In genomic region chr7:96346291-96346953, GRCh38 we compare ENCODE assay signal across 15 cellular contexts. TPM values are rescaled to one million over a fixed set of nuclear protein-coding genes. Genes with fewer than 3 reads are reported as not detected.
DNase-seq lines count a peak whose midpoint lies in the region; ATAC-seq and TF ChIP-seq lines count a peak whose summit lies in the region.
"Had no signal": no experiment of that assay in that cellular context is flagged by ENCODE, and none has a peak within 500 bp of the region (broad histone marks: within the 10 kb centered on the region; RNA-seq: fewer than 3 reads in every experiment).

No MANE protein-coding gene starts in this region.

- no peaks in the 10 kb centered on the region for H3K36me3 Mint-ChIP-seq in type B pancreatic cell
- H3K36me3 Mint-ChIP-seq: IgD-negative memory B cell had no signal

- H3K9me3 ChIP-seq in HEK293 (ENCODE audit: control insufficient read depth, insufficient read depth, low read depth, low read length) = no peaks in the 10 kb centered on the region

- H3K9me3 Mint-ChIP-seq in type B pancreatic cell = no peaks in the 10 kb centered on the region
- H3K9me3 Mint-ChIP-seq: CD4-positive, alpha-beta T cell; IgD-negative memory B cell had no signal

- no peak for ATAC-seq in GM18861 (IDR thresholded peaks at IDR 0.05; ENCODE audit: unreplicated experiment)
- ATAC-seq in GM19397 (IDR thresholded peaks at IDR 0.05; ENCODE audit: unreplicated experiment) = no peak

- H3K36me3 ChIP-seq in HEK293 (ENCODE audit: control insufficient read depth in 2 of 2, insufficient read depth in 1 of 2, low read length in 2 of 2) = no peaks in the 10 kb centered on the region

- H3K27ac Mint-ChIP-seq in type B pancreatic cell = no peak overlapping the region
- H3K27ac Mint-ChIP-seq: B cell; CD4-positive, alpha-beta T cell; IgD-negative memory B cell had no signal

- no peaks in the 10 kb centered on the region for H3K4me1 Mint-ChIP-seq in type B pancreatic cell (ENCODE audit: unreplicated experiment)
- H3K4me1 Mint-ChIP-seq: B cell, IgD-negative memory B cell had no signal

- TF ChIP-seq CTCF in HEK293 (tag by site-specific recombination; IDR thresholded peaks at IDR 0.05) (no peak), type B pancreatic cell (conservative IDR thresholded peaks at IDR 0.05) (no peak)

- H3K4me3 ChIP-seq in HEK293 (ENCODE audit: low read depth, low read length) = no peak overlapping the region

- H3K27ac ChIP-seq in HEK293 (ENCODE audit: extremely low read depth, low read depth, low read length) = no peak overlapping the region

- peak; percentile 59 for DNase-seq in SK-MEL-5 (ENCODE audit: low read depth, low spot score)
- DNase-seq in foreskin melanocyte = peak; percentile 79
- DNase-seq in superior temporal gyrus (ENCODE audit: extremely low spot score) = peak; percentile 15
- no peak for DNase-seq in type B pancreatic cell (ENCODE audit: extremely low spot score, unreplicated experiment)
- DNase-seq: C1 segment of cervical spinal cord; CD4-positive, alpha-beta T cell; DMS153; DMS79 treated with DMSO at 0.1 percent for 48 hours; EL; H7 had no signal

- H3K27me3 Mint-ChIP-seq in type B pancreatic cell = no peaks in the 10 kb centered on the region

- in situ Hi-C loops in SK-MEL-5 (cut with HindIII; ENCODE audit: low pct_unique_long_range_greater_than_20kb, low sequenced_read_pairs) = no loop called here

- CTCF ChIA-PET in HEK293 (lab: Yijun Ruan, JAX) = interaction anchor here (0.6 to 1.2 kb wide), 3 partner anchors 18 to 429 kb away, joined by 3 to 4 read pairs (median 3); no protein-coding TSS in a partner anchor

- POLR2A ChIA-PET in HEK293 (lab: Yijun Ruan, JAX) = no interaction called here

- no peak overlapping the region for H3K4me3 Mint-ChIP-seq in type B pancreatic cell
- H3K4me3 Mint-ChIP-seq: B cell; CD4-positive, alpha-beta T cell; IgD-negative memory B cell had no signal

- H3K4me1 ChIP-seq in HEK293 (ENCODE audit: control insufficient read depth, insufficient read depth, low read length) = no peaks in the 10 kb centered on the region

TF ChIP-seq in HEK293, 187 proteins besides CTCF, POLR2A, EP300 and RAD21:
- TF ChIP-seq ZNF777 (tag by site-specific recombination; IDR thresholded peaks at IDR 0.05; ENCODE audit: borderline replicate concordance) (no peak), ZIC2 (tag by site-specific recombination; IDR thresholded peaks at IDR 0.05) (peak; percentile 99), GLIS1 (tag by site-specific recombination; IDR thresholded peaks at IDR 0.05) (peak; percentile 48)

RNA-seq across cellular contexts. Expression of gene SLC25A13, which starts 24.5 kb away (rescaled TPM):
- 167 and 196 TPM in 2 replicates for total RNA-seq in SK-MEL-5 (2014; rRNA removed; shearing (Covaris generic))
- polyA plus RNA-seq in SK-MEL-5 (2015; cell fraction: cytosol; rRNA removed) = 141 and 166 TPM in 2 replicates
- polyA plus RNA-seq in SK-MEL-5 (2015; cell fraction: nucleus; rRNA removed) = 251 and 264 TPM in 2 replicates
- total RNA-seq in type B pancreatic cell (ENCODE audit: low replicate concordance) = 46.3 and 55.8 TPM in 2 replicates
